In genomic region chr4:24551492-24552330, GRCh38 we compare ENCODE assay signal across 1 cellular context.
TF ChIP-seq lines count a peak whose summit lies in the region.

No MANE protein-coding gene starts in this region.

TF ChIP-seq in K562, 482 proteins besides CTCF, POLR2A, EP300 and RAD21 (continued from another document):
- no peak for TF ChIP-seq MXD1 (CRISPR knock-in tag; IDR thresholded peaks at IDR 0.05; ENCODE audit: borderline replicate concordance, poor library complexity, severe bottlenecking)
- TF ChIP-seq SMARCA4 (IDR thresholded peaks at IDR 0.05): peak; percentile 52; the same call in 1 of the 2 replicates
- no peak for TF ChIP-seq NFE2 (IDR thresholded peaks at IDR 0.05; ENCODE audit: low read depth)
- no peak for TF ChIP-seq BCLAF1 (IDR thresholded peaks at IDR 0.05; ENCODE audit: borderline replicate concordance in 1 of 2, control insufficient read depth in 1 of 2, low read depth in 2 of 2, low read length in 1 of 2)
- TF ChIP-seq FOSL1 (tag; conservative IDR thresholded peaks at IDR 0.05): 0 out of 2 replicates have a peak, but pooled peaks have one; percentile 13
- no peak for TF ChIP-seq ZNF449 (CRISPR knock-in tag; IDR thresholded peaks at IDR 0.05)
- no peak for TF ChIP-seq KLF13 (tag; IDR thresholded peaks at IDR 0.05; ENCODE audit: borderline replicate concordance, low read depth)
- 0 out of 2 replicates have a peak, but pooled peaks have one; percentile 51 for TF ChIP-seq SMARCE1 (IDR thresholded peaks at IDR 0.05)
- TF ChIP-seq ZBTB8A (IDR thresholded peaks at IDR 0.05; ENCODE audit: partially characterized antibody): no peak
- TF ChIP-seq TEAD4 (IDR thresholded peaks at IDR 0.05; ENCODE audit: low read length): peak; percentile 50; the same call in 1 of the 2 replicates
- TF ChIP-seq TEAD4 (CRISPR knock-in tag; IDR thresholded peaks at IDR 0.05; ENCODE audit: borderline replicate concordance): no peak
- no peak for TF ChIP-seq CBX2 (IDR thresholded peaks at IDR 0.05; ENCODE audit: insufficient read depth, low read length, poor library complexity, severe bottlenecking)
- no peak for TF ChIP-seq BRF2 (IDR thresholded peaks at IDR 0.05; ENCODE audit: borderline replicate concordance, insufficient read depth, insufficient read length)
- TF ChIP-seq KAT7 (CRISPR knock-in tag; IDR thresholded peaks at IDR 0.05; ENCODE audit: borderline replicate concordance): no peak
- no peak for TF ChIP-seq GATAD2B (IDR thresholded peaks at IDR 0.05; ENCODE audit: borderline replicate concordance)
- 0 out of 2 replicates have a peak, but pooled peaks have one; percentile 12 for TF ChIP-seq ZNF316 (IDR thresholded peaks at IDR 0.05)
- 0 out of 2 replicates have a peak, but pooled peaks have one; percentile 13 for TF ChIP-seq TCF3 (CRISPR knock-in tag; IDR thresholded peaks at IDR 0.05)
- no peak for TF ChIP-seq FOXM1 (IDR thresholded peaks at IDR 0.05; ENCODE audit: low read depth)
- no peak for TF ChIP-seq FOXM1 (CRISPR knock-in tag; IDR thresholded peaks at IDR 0.05; ENCODE audit: low read depth)
- no peak for TF ChIP-seq ARID2 (IDR thresholded peaks at IDR 0.05)
- TF ChIP-seq ARID1B (IDR thresholded peaks at IDR 0.05): peak; percentile 56
- no peak for TF ChIP-seq E2F3 (CRISPR knock-in tag; IDR thresholded peaks at IDR 0.05)
- TF ChIP-seq CBFA2T2 (conservative IDR thresholded peaks at IDR 0.05): no peak
- peak in 1 of 2 experiments; percentile 21; a peak in 1 of 4 replicates for TF ChIP-seq RCOR1 (IDR thresholded peaks at IDR 0.05; ENCODE audit: borderline replicate concordance in 1 of 2, low read depth in 2 of 2, low read length in 2 of 2)
- no peak for TF ChIP-seq ZNF263 (CRISPR knock-in tag; IDR thresholded peaks at IDR 0.05; ENCODE audit: borderline replicate concordance)
- TF ChIP-seq SOX6 (IDR thresholded peaks at IDR 0.05): peak; percentile 43; the same call in 1 of the 2 replicates
- no peak for TF ChIP-seq STAT5B (CRISPR knock-in tag; IDR thresholded peaks at IDR 0.05)
- no peak for TF ChIP-seq ILF3 (IDR thresholded peaks at IDR 0.05; ENCODE audit: borderline replicate concordance)
